Comparison of ENCODE assay signal across 14 cellular contexts in genomic region chr10:63605568-63605967, GRCh38.
A peak's percentile ranks its signal among the peaks of the same experiment; 100 is the strongest.
DNase-seq lines count a peak whose midpoint lies in the region; ATAC-seq, FAIRE-seq and TF ChIP-seq lines count a peak whose summit lies in the region.
"Had no signal": no experiment of that assay in that cellular context is flagged by ENCODE, and none has a peak within 500 bp of the region (broad histone marks: within the 10 kb centered on the region; RNA-seq: fewer than 3 reads in every experiment).

No MANE protein-coding gene starts in this region.

- H3K4me3 Mint-ChIP-seq in astrocyte (ENCODE audit: unreplicated experiment) = no peak overlapping the region
- no peak overlapping the region for H3K4me3 Mint-ChIP-seq in activated T-helper 17 cell treated with anti-CD3 and anti-CD28 coated beads, Interleukin-2, amount 50 U/mL, for 72 hours
- H3K4me3 Mint-ChIP-seq: activated naive CD4-positive, alpha-beta T cell treated with anti-CD3 and anti-CD28 coated beads, Interleukin-2, amount 50 U/mL, for 24 hours; B cell; immature natural killer cell had no signal

- no peak overlapping the region for H3K4me2 ChIP-seq in astrocyte (ENCODE audit: low read length)

- H4K20me1 ChIP-seq in astrocyte (ENCODE audit: insufficient read depth, low read length) = no peaks in the 10 kb centered on the region

- H3K27ac Mint-ChIP-seq in astrocyte (ENCODE audit: unreplicated experiment) = no peak overlapping the region
- no peak overlapping the region for H3K27ac Mint-ChIP-seq in activated T-helper 17 cell treated with anti-CD3 and anti-CD28 coated beads, Interleukin-2, amount 50 U/mL, for 72 hours
- H3K27ac Mint-ChIP-seq: B cell had no signal

- no peak overlapping the region for H2AFZ ChIP-seq in astrocyte (ENCODE audit: low read depth, low read length)

- no peaks in the 10 kb centered on the region for H3K4me1 Mint-ChIP-seq in astrocyte (ENCODE audit: low read depth, unreplicated experiment)
- no peaks in the 10 kb centered on the region for H3K4me1 Mint-ChIP-seq in activated T-helper 17 cell treated with anti-CD3 and anti-CD28 coated beads, Interleukin-2, amount 50 U/mL, for 72 hours
- H3K4me1 Mint-ChIP-seq: immature natural killer cell had no signal

- no peak overlapping the region for H3K4me3 ChIP-seq in astrocyte (ENCODE audit: insufficient read depth, low read depth, low read length)
- H3K4me3 ChIP-seq: uterus had no signal

- DNase-seq in COLO829 (ENCODE audit: low spot score) (peak; percentile 80), HuH-7 (ENCODE audit: low spot score) (peak; percentile 12), astrocyte (ENCODE audit: low read depth) (peak; percentile 7), kidney tubule cell (ENCODE audit: low spot score) (peak; percentile 19), SK-N-DZ (ENCODE audit: low spot score) (no peak)
- DNase-seq: immature natural killer cell, NCI-H1092, SHP77 treated with DMSO at 0.1 percent for 48 hours, uterus had no signal

- no peaks in the 10 kb centered on the region for H3K36me3 Mint-ChIP-seq in astrocyte (ENCODE audit: low read depth, unreplicated experiment)
- peaks cover 23% of the 10 kb centered on the region for H3K36me3 Mint-ChIP-seq in activated T-helper 17 cell treated with anti-CD3 and anti-CD28 coated beads, Interleukin-2, amount 50 U/mL, for 72 hours (ENCODE audit: low read depth)

- no peak overlapping the region for H3K9ac ChIP-seq in astrocyte (ENCODE audit: low read length)

- H3K36me3 ChIP-seq in astrocyte (ENCODE audit: insufficient read depth, low read length) = no peaks in the 10 kb centered on the region
- H3K36me3 ChIP-seq: uterus had no signal

- H3K79me2 ChIP-seq in astrocyte (ENCODE audit: insufficient read depth, low read length) = no peaks in the 10 kb centered on the region

- no peaks in the 10 kb centered on the region for H3K9me3 ChIP-seq in astrocyte (ENCODE audit: insufficient read depth, low read depth, low read length)
- H3K9me3 ChIP-seq: uterus had no signal

- peaks cover 7% of the 10 kb centered on the region for H3K4me1 ChIP-seq in astrocyte (ENCODE audit: insufficient read depth, low read length)
- H3K4me1 ChIP-seq: uterus had no signal

- no peaks in the 10 kb centered on the region for H3K27me3 Mint-ChIP-seq in astrocyte (ENCODE audit: low read depth, unreplicated experiment)
- no peaks in the 10 kb centered on the region for H3K27me3 Mint-ChIP-seq in activated T-helper 17 cell treated with anti-CD3 and anti-CD28 coated beads, Interleukin-2, amount 50 U/mL, for 72 hours
- H3K27me3 Mint-ChIP-seq: activated naive CD4-positive, alpha-beta T cell treated with anti-CD3 and anti-CD28 coated beads, Interleukin-2, amount 50 U/mL, for 24 hours; B cell had no signal

- ATAC-seq in GM21515 (IDR thresholded peaks at IDR 0.05; ENCODE audit: unreplicated experiment) (no peak), GM19397 (IDR thresholded peaks at IDR 0.05; ENCODE audit: unreplicated experiment) (no peak)
- no peak for ATAC-seq in activated T-helper 17 cell treated with anti-CD3 and anti-CD28 coated beads, Interleukin-2, amount 50 U/mL, for 72 hours (replicated peaks)

- no peak for TF ChIP-seq CTCF in astrocyte (IDR thresholded peaks at IDR 0.05; ENCODE audit: insufficient read depth, low read depth, low read length)

- H3K9me3 Mint-ChIP-seq in astrocyte (ENCODE audit: unreplicated experiment) = no peaks in the 10 kb centered on the region
- H3K9me3 Mint-ChIP-seq in activated T-helper 17 cell treated with anti-CD3 and anti-CD28 coated beads, Interleukin-2, amount 50 U/mL, for 72 hours = no peaks in the 10 kb centered on the region
- H3K9me3 Mint-ChIP-seq: activated naive CD4-positive, alpha-beta T cell treated with anti-CD3 and anti-CD28 coated beads, Interleukin-2, amount 50 U/mL, for 24 hours; immature natural killer cell had no signal

- no peak overlapping the region for H3K27ac ChIP-seq in astrocyte (ENCODE audit: low read depth, low read length)
- H3K27ac ChIP-seq: uterus had no signal

- FAIRE-seq in astrocyte (lab: Jason Lieb, UNC) = no peak

- no peaks in the 10 kb centered on the region for H3K27me3 ChIP-seq in astrocyte (ENCODE audit: insufficient read depth, low read length)
- H3K27me3 ChIP-seq: uterus had no signal
